8 cellular contexts compared by ENCODE assay signal in genomic region chr7:151276651-151277590, GRCh38. TPM values are rescaled to one million over a fixed set of nuclear protein-coding genes. Genes with fewer than 3 reads are reported as not detected.
DNase-seq lines count a peak whose midpoint lies in the region; ATAC-seq and TF ChIP-seq lines count a peak whose summit lies in the region.

No MANE protein-coding gene starts in this region.

- peaks cover 9% of the 10 kb centered on the region for H3K4me1 Mint-ChIP-seq in activated CD8-positive, alpha-beta memory T cell treated with anti-CD3 and anti-CD28 coated beads, Interleukin-2, amount 10 ng/mL, durations not matched to agents 7 days and 5 days

- H3K9me3 ChIP-seq in mucosa of descending colon = no peaks in the 10 kb centered on the region

- DNase-seq in D341Med (ENCODE audit: low spot score) (peak; percentile 94), NCI-H748 (lab: John Stamatoyannopoulos, UW; ENCODE audit: unreplicated experiment) (peak; percentile 74), epidermal melanocyte (ENCODE audit: insufficient read length, low spot score) (peak; percentile 57), mucosa of descending colon (peak in 2 of 3 donors; percentile 49 to 52)
- DNase-seq in activated CD8-positive, alpha-beta memory T cell treated with anti-CD3 and anti-CD28 coated beads, Interleukin-2, amount 10 ng/mL, durations not matched to agents 7 days and 5 days = peak; percentile 62
- DNase-seq in stimulated activated CD8-positive, alpha-beta memory T cell treated with anti-CD3 and anti-CD28 coated beads, Interleukin-15, amount 100 ng/mL, for 48 hours (ENCODE audit: low read depth in 2 of 2) = peak; percentile 36

- TF ChIP-seq CTCF in mucosa of descending colon (IDR thresholded peaks at IDR 0.05) = no peak

- intact Hi-C loops in mucosa of descending colon (cut with DNase I, micrococcal nuclease) = no loop called here

- no peaks in the 10 kb centered on the region for H3K9me3 Mint-ChIP-seq in activated CD8-positive, alpha-beta memory T cell treated with anti-CD3 and anti-CD28 coated beads, Interleukin-2, amount 10 ng/mL, durations not matched to agents 7 days and 5 days (ENCODE audit: low read depth)

- peaks cover 15% of the 10 kb centered on the region for H3K27me3 Mint-ChIP-seq in activated CD8-positive, alpha-beta memory T cell treated with anti-CD3 and anti-CD28 coated beads, Interleukin-2, amount 10 ng/mL, durations not matched to agents 7 days and 5 days

- ATAC-seq in HG02852 (IDR thresholded peaks at IDR 0.05; ENCODE audit: unreplicated experiment) (peak; percentile 71), mucosa of descending colon (peak; percentile 78), HG02763 (IDR thresholded peaks at IDR 0.05; ENCODE audit: unreplicated experiment) (no peak)
- ATAC-seq in activated CD8-positive, alpha-beta memory T cell treated with anti-CD3 and anti-CD28 coated beads, Interleukin-2, amount 10 ng/mL, durations not matched to agents 7 days and 5 days = peak; percentile 88

- no peaks in the 10 kb centered on the region for H3K4me1 ChIP-seq in mucosa of descending colon (ENCODE audit: low read depth)

- H3K36me3 ChIP-seq in mucosa of descending colon (ENCODE audit: low read depth) = no peaks in the 10 kb centered on the region

- no peak overlapping the region for H3K27ac Mint-ChIP-seq in activated CD8-positive, alpha-beta memory T cell treated with anti-CD3 and anti-CD28 coated beads, Interleukin-2, amount 10 ng/mL, durations not matched to agents 7 days and 5 days

- H3K4me3 ChIP-seq in mucosa of descending colon = no peak overlapping the region

- CTCF ChIA-PET in activated CD8-positive, alpha-beta memory T cell treated with anti-CD3 and anti-CD28 coated beads, Interleukin-2, amount 10 ng/mL, durations not matched to agents 7 days and 5 days (lab: Charles Lee) = interaction anchor here (1.0 to 1.2 kb wide), 4 partner anchors 9 to 39 kb away, joined by 3 to 5 read pairs (median 4); no protein-coding TSS in a partner anchor

- H3K36me3 Mint-ChIP-seq in activated CD8-positive, alpha-beta memory T cell treated with anti-CD3 and anti-CD28 coated beads, Interleukin-2, amount 10 ng/mL, durations not matched to agents 7 days and 5 days = no peaks in the 10 kb centered on the region

- H3K4me3 Mint-ChIP-seq in activated CD8-positive, alpha-beta memory T cell treated with anti-CD3 and anti-CD28 coated beads, Interleukin-2, amount 10 ng/mL, durations not matched to agents 7 days and 5 days = peak overlapping the region; percentile 62

RNA-seq across cellular contexts. Expression of gene SMARCD3, which starts 28.4 kb away (rescaled TPM):
- total RNA-seq in activated CD8-positive, alpha-beta memory T cell treated with anti-CD3 and anti-CD28 coated beads, Interleukin-2, amount 10 ng/mL, durations not matched to agents 7 days and 5 days = 1 to 10 TPM; 1.0 to 2.5 TPM
- 10 to 100 TPM in 2 of 3 donors, 1 to 10 TPM in 1; 5.1 to 44.3 (median 10.0) TPM for total RNA-seq in mucosa of descending colon

RNA-seq across cellular contexts. Expression of gene CHPF2, which starts 44.6 kb away (rescaled TPM):
- total RNA-seq in activated CD8-positive, alpha-beta memory T cell treated with anti-CD3 and anti-CD28 coated beads, Interleukin-2, amount 10 ng/mL, durations not matched to agents 7 days and 5 days = 10 to 100 TPM; 46.1 to 46.8 TPM
- total RNA-seq in mucosa of descending colon = 10 to 100 TPM; 38.3 to 52.2 (median 41.5) TPM

RNA-seq across cellular contexts. Expression of gene ABCF2, which starts 49.9 kb away (rescaled TPM):
- total RNA-seq in activated CD8-positive, alpha-beta memory T cell treated with anti-CD3 and anti-CD28 coated beads, Interleukin-2, amount 10 ng/mL, durations not matched to agents 7 days and 5 days = 10 to 100 TPM; 37.8 to 47.3 TPM
- total RNA-seq in mucosa of descending colon = 10 to 100 TPM; 27.0 to 36.4 (median 28.4) TPM

Comparison
In these comparisons a context has a peak if more than half of its experiments do, and no peak if none do; other contexts are left out.
1. DNase-seq: peak in every context shown above with its lines; median percentile 94 in D341Med; 74 in NCI-H748; 62 in activated CD8-positive, alpha-beta memory T cell treated with anti-CD3 and anti-CD28 coated beads, Interleukin-2, amount 10 ng/mL, durations not matched to agents 7 days and 5 days; 57 in epidermal melanocyte; 50 in mucosa of descending colon; 36 in stimulated activated CD8-positive, alpha-beta memory T cell treated with anti-CD3 and anti-CD28 coated beads, Interleukin-15, amount 100 ng/mL, for 48 hours.